8 cellular contexts compared by ENCODE assay signal in the genomic region with DNA sequence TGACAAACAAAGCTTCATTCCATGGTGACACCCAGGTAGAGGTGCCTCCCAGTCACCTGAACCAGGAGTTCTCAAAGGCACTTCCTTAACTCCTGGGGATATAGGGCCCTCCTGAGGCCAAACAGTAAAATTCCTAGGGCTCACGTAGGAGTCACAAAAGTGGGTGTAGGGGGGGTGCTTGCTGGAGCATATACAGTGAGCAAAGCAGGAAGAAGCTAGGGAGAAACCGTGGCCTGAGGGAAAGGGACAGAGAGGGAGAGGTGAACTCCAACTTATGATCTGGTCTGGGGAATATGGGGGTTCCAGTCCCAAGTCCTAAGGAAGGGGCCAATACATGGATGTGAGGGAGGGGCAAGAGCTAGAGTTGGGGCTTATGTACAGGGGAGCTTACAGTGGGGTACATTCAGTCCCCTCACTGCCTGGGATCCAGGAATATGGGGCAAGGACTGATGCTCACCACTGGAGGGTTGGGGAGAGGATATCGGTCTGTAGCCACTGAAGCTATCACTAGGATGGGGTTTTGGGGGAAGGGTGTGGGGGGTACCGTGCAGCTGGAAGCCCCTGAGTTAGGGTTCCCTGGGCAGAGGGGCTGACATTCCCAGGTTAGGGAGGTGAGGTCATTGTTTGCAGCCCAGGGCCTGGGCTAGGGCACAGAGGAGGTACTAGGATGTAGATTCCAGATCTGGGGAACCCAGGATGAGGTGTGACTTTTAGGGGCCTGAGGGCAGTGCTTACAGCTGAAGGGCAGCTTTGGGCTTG. TPM values are rescaled to one million over a fixed set of nuclear protein-coding genes. Genes with fewer than 3 reads are reported as not detected.
A peak's percentile ranks its signal among the peaks of the same experiment; 100 is the strongest.
DNase-seq lines count a peak whose midpoint lies in the region; ATAC-seq and TF ChIP-seq lines count a peak whose summit lies in the region.

No MANE protein-coding gene starts in this region.

- 22% methylated on average over 4 of the region's 4 CpGs for WGBS in SK-N-SH (ENCODE audit: low lambda C conversion rate)

- H3K27ac ChIP-seq in SK-N-SH (ENCODE audit: low read depth in 2 of 2, low read length in 1 of 2) (peak overlapping the region in 1 of 2 experiments; percentile 74; a peak in 1 of 4 replicates), iPS-18a (ENCODE audit: low read length) (no peak overlapping the region), subcutaneous abdominal adipose tissue (ENCODE audit: low read depth, low read length) (peak overlapping the region; percentile 94)

- peak overlapping the region; percentile 78 to 97 for H3K4me3 ChIP-seq in SK-N-SH (ENCODE audit: low read depth in 2 of 2, low read length in 1 of 2)
- peak overlapping the region; percentile 91 for H3K4me3 ChIP-seq in iPS-18a (ENCODE audit: low read length)
- H3K4me3 ChIP-seq in subcutaneous abdominal adipose tissue (ENCODE audit: low read depth in 1 of 5, low read length in 5 of 5) = peak overlapping the region; percentile 87 to 88 (median 87)

- H3K4me3 Mint-ChIP-seq in activated CD4-positive, alpha-beta memory T cell treated with anti-CD3 and anti-CD28 coated beads, Interleukin-2, amount 10 ng/mL, durations not matched to agents 7 days and 5 days = peak overlapping the region; percentile 81

- no peaks in the 10 kb centered on the region for H3K27me3 Mint-ChIP-seq in activated CD4-positive, alpha-beta memory T cell treated with anti-CD3 and anti-CD28 coated beads, Interleukin-2, amount 10 ng/mL, durations not matched to agents 7 days and 5 days

- 0 out of 2 replicates have a peak, but pooled peaks cover 3% of the 10 kb centered on the region for H4K20me1 ChIP-seq in SK-N-SH (ENCODE audit: insufficient read depth)

- H3K79me2 ChIP-seq in SK-N-SH (ENCODE audit: insufficient read depth) = peaks cover 59% of the 10 kb centered on the region

- peaks cover 40% of the 10 kb centered on the region for H3K36me3 Mint-ChIP-seq in activated CD4-positive, alpha-beta memory T cell treated with anti-CD3 and anti-CD28 coated beads, Interleukin-2, amount 10 ng/mL, durations not matched to agents 7 days and 5 days (ENCODE audit: low read depth)

- ATAC-seq in SK-N-SH treated with all-trans-retinoic acid at 6 μM for 48 hours = no peak; the same call in 2 of the 3 replicates
- no peak for ATAC-seq in HG03439 (IDR thresholded peaks at IDR 0.05; ENCODE audit: unreplicated experiment)

- POLR2A ChIA-PET in SK-N-SH (lab: Yijun Ruan, JAX) = interaction anchor here (0.8 to 2.0 kb wide), 6 partner anchors 14 to 40 kb away, joined by 3 to 16 read pairs (median 5); a partner anchor contains a TSS
- POLR2A ChIA-PET in activated CD4-positive, alpha-beta memory T cell treated with anti-CD3 and anti-CD28 coated beads, Interleukin-2, amount 10 ng/mL, durations not matched to agents 7 days and 5 days (lab: Charles Lee) = interaction anchor here (0.7 to 4.5 kb wide), 13 partner anchors 8 to 364 kb away, joined by 3 to 73 read pairs (median 8); a partner anchor contains a TSS

- no peaks in the 10 kb centered on the region for H3F3A ChIP-seq in SK-N-SH (replicated peaks; ENCODE audit: insufficient read depth)

- TF ChIP-seq RAD21 in SK-N-SH (IDR thresholded peaks at IDR 0.05; ENCODE audit: low read length) = 0 out of 2 replicates have a peak, but pooled peaks have one; percentile 18

- DNase-seq in SK-N-SH = no peak
- no peak for DNase-seq in activated CD4-positive, alpha-beta memory T cell treated with anti-CD3 and anti-CD28 coated beads, Interleukin-2, amount 10 ng/mL, durations not matched to agents 7 days and 5 days
- DNase-seq in Kasumi-1 (lab: John Stamatoyannopoulos, UW) = no peak
- DNase-seq in dedifferentiated amniotic fluid mesenchymal stem cell (ENCODE audit: extremely low spot score) = no peak

- peaks cover 60% of the 10 kb centered on the region for H3K4me1 Mint-ChIP-seq in activated CD4-positive, alpha-beta memory T cell treated with anti-CD3 and anti-CD28 coated beads, Interleukin-2, amount 10 ng/mL, durations not matched to agents 7 days and 5 days

- no peaks in the 10 kb centered on the region for H3K9me2 ChIP-seq in SK-N-SH

- H3K27ac Mint-ChIP-seq in activated CD4-positive, alpha-beta memory T cell treated with anti-CD3 and anti-CD28 coated beads, Interleukin-2, amount 10 ng/mL, durations not matched to agents 7 days and 5 days = peak overlapping the region; percentile 76

- H3K9me3 ChIP-seq in SK-N-SH = no peaks in the 10 kb centered on the region
- H3K9me3 ChIP-seq in iPS-18a (ENCODE audit: control insufficient read depth, low read depth, low read length) = no peaks in the 10 kb centered on the region
- H3K9me3 ChIP-seq in subcutaneous abdominal adipose tissue (ENCODE audit: control insufficient read depth in 5 of 5, low read length in 5 of 5) = no peaks in the 10 kb centered on the region

- H3K4me1 ChIP-seq in SK-N-SH (ENCODE audit: control insufficient read depth in 1 of 2, insufficient read depth in 2 of 2, low read depth in 1 of 2, low read length in 1 of 2) = peaks cover 4 to 32% of the 10 kb centered on the region in 2 experiments; a peak in 2 of 4 replicates
- H3K4me1 ChIP-seq in iPS-18a (ENCODE audit: control insufficient read depth, low read depth, low read length) = peaks cover 16% of the 10 kb centered on the region
- peaks cover 22 to 59% (median 52%) of the 10 kb centered on the region in 5 donors for H3K4me1 ChIP-seq in subcutaneous abdominal adipose tissue (ENCODE audit: control insufficient read depth in 5 of 5, insufficient read depth in 5 of 5, low read length in 5 of 5)

- no peak for TF ChIP-seq EP300 in SK-N-SH (IDR thresholded peaks at IDR 0.05; ENCODE audit: borderline replicate concordance in 1 of 2, low read depth in 1 of 2, low read length in 1 of 2)

- no peaks in the 10 kb centered on the region for H3K36me3 ChIP-seq in SK-N-SH (replicated peaks in 1 of 2; ENCODE audit: control insufficient read depth in 1 of 2, insufficient read depth in 2 of 2, low read length in 1 of 2)
- peaks cover 5% of the 10 kb centered on the region for H3K36me3 ChIP-seq in iPS-18a (ENCODE audit: control insufficient read depth, low read depth, low read length)
- H3K36me3 ChIP-seq in subcutaneous abdominal adipose tissue (ENCODE audit: control insufficient read depth in 5 of 5, insufficient read depth in 5 of 5, low read length in 5 of 5) = peaks cover 0 to 19% (median 14%) of the 10 kb centered on the region in 5 donors

- H3K9ac ChIP-seq in SK-N-SH = peak overlapping the region; percentile 94
- H3K9ac ChIP-seq in iPS-18a (ENCODE audit: low read length) = peak overlapping the region; percentile 74
- peak overlapping the region; percentile 86 to 94 (median 91) for H3K9ac ChIP-seq in subcutaneous abdominal adipose tissue (ENCODE audit: low read length in 5 of 5)

- TF ChIP-seq CTCF in SK-N-SH (IDR thresholded peaks at IDR 0.05) = peak; percentile 16; the same call in 1 of the 2 replicates

- CTCF ChIA-PET in SK-N-SH (lab: Yijun Ruan, JAX) = interaction anchor here (0.8 to 14.6 kb wide), 12 partner anchors 8 to 174 kb away, joined by 3 to 113 read pairs (median 6); a partner anchor contains a TSS
- CTCF ChIA-PET in activated CD4-positive, alpha-beta memory T cell treated with anti-CD3 and anti-CD28 coated beads, Interleukin-2, amount 10 ng/mL, durations not matched to agents 7 days and 5 days (lab: Charles Lee) = interaction anchor here (1.0 to 5.1 kb wide), 10 partner anchors 13 to 174 kb away, joined by 3 to 55 read pairs (median 14); a partner anchor contains a TSS

- H3K27me3 ChIP-seq in SK-N-SH (ENCODE audit: insufficient read depth) (no peaks in the 10 kb centered on the region), iPS-18a (ENCODE audit: control insufficient read depth, insufficient read depth, low read length) (peaks cover 10% of the 10 kb centered on the region), subcutaneous abdominal adipose tissue (ENCODE audit: control insufficient read depth in 5 of 5, insufficient read depth in 4 of 5, low read length in 5 of 5) (no peaks in the 10 kb centered on the region)

- H2AFZ ChIP-seq in SK-N-SH (ENCODE audit: low read depth) = peak overlapping the region; percentile 79; the same call in 1 of the 2 replicates

- peak overlapping the region; percentile 99 for H3K4me2 ChIP-seq in SK-N-SH

- no peaks in the 10 kb centered on the region for H3K9me3 Mint-ChIP-seq in activated CD4-positive, alpha-beta memory T cell treated with anti-CD3 and anti-CD28 coated beads, Interleukin-2, amount 10 ng/mL, durations not matched to agents 7 days and 5 days

TF ChIP-seq in SK-N-SH treated with all-trans-retinoic acid at 6 μM for 48 hours, 23 proteins besides CTCF, POLR2A, EP300 and RAD21 (continues in another document):
- TF ChIP-seq ZNF8 (CRISPR knock-in tag; IDR thresholded peaks at IDR 0.05) = no peak
- TF ChIP-seq, protein P1, sequence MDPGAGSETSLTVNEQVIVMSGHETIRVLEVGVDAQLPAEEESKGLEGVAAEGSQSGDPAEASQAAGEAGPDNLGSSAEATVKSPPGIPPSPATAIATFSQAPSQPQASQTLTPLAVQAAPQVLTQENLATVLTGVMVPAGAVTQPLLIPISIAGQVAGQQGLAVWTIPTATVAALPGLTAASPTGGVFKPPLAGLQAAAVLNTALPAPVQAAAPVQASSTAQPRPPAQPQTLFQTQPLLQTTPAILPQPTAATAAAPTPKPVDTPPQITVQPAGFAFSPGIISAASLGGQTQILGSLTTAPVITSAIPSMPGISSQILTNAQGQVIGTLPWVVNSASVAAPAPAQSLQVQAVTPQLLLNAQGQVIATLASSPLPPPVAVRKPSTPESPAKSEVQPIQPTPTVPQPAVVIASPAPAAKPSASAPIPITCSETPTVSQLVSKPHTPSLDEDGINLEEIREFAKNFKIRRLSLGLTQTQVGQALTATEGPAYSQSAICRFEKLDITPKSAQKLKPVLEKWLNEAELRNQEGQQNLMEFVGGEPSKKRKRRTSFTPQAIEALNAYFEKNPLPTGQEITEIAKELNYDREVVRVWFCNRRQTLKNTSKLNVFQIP (CRISPR knock-in tag; IDR thresholded peaks at IDR 0.05; ENCODE audit: borderline replicate concordance, low read depth) = no peak
- no peak for TF ChIP-seq ESRRG (CRISPR knock-in tag; IDR thresholded peaks at IDR 0.05)
- TF ChIP-seq ISL1 (CRISPR knock-in tag; IDR thresholded peaks at IDR 0.05) = no peak

RNA-seq across cellular contexts. Expression of a gene that starts 0.9 kb away (rescaled TPM):
- polyA plus RNA-seq in SK-N-SH (2012; rRNA removed) = 18.3 and 18.4 TPM in 2 replicates
- polyA plus RNA-seq in SK-N-SH (2012; cell fraction: cytosol; rRNA removed) = 8.6 and 12.8 TPM in 2 replicates
- 10.1 and 13.1 TPM in 2 replicates for polyA plus RNA-seq in SK-N-SH (2012; cell fraction: nucleus; rRNA removed)
- total RNA-seq in activated CD4-positive, alpha-beta memory T cell treated with anti-CD3 and anti-CD28 coated beads, Interleukin-2, amount 10 ng/mL, durations not matched to agents 7 days and 5 days = 10 to 100 TPM; 30.3 to 32.3 TPM

RNA-seq across cellular contexts. Expression of a gene that starts 38.1 kb away (rescaled TPM):
- polyA plus RNA-seq in SK-N-SH (2012; rRNA removed) = 13.2 and 14.7 TPM in 2 replicates
- 9.5 and 11.1 TPM in 2 replicates for polyA plus RNA-seq in SK-N-SH (2012; cell fraction: cytosol; rRNA removed)
- polyA plus RNA-seq in SK-N-SH (2012; cell fraction: nucleus; rRNA removed) = 28.3 and 31.7 TPM in 2 replicates
- total RNA-seq in activated CD4-positive, alpha-beta memory T cell treated with anti-CD3 and anti-CD28 coated beads, Interleukin-2, amount 10 ng/mL, durations not matched to agents 7 days and 5 days = 10 to 100 TPM; 36.5 to 37.5 TPM

RNA-seq across cellular contexts. Expression of a gene that starts 39.6 kb away (rescaled TPM):
- polyA plus RNA-seq in SK-N-SH (2012; rRNA removed) = 99.7 and 100 TPM in 2 replicates
- 108 and 138 TPM in 2 replicates for polyA plus RNA-seq in SK-N-SH (2012; cell fraction: cytosol; rRNA removed)
- polyA plus RNA-seq in SK-N-SH (2012; cell fraction: nucleus; rRNA removed) = 79.8 and 106 TPM in 2 replicates
- total RNA-seq in activated CD4-positive, alpha-beta memory T cell treated with anti-CD3 and anti-CD28 coated beads, Interleukin-2, amount 10 ng/mL, durations not matched to agents 7 days and 5 days = 100 to 1,000 TPM; 153 to 154 TPM
